ENCODE assay signal across 8 cellular contexts in genomic region chr7:3095046-3095445, GRCh38. TPM values are rescaled to one million over a fixed set of nuclear protein-coding genes. Genes with fewer than 3 reads are reported as not detected.
DNase-seq lines count a peak whose midpoint lies in the region; ATAC-seq and TF ChIP-seq lines count a peak whose summit lies in the region.

No MANE protein-coding gene starts in this region.

- CTCF ChIA-PET in activated CD8-positive, alpha-beta T cell treated with anti-CD3 and anti-CD28 coated beads, Interleukin-2, amount 10 ng/mL, durations not matched to agents 7 days and 5 days (lab: Charles Lee): interaction anchor here (1.1 to 7.6 kb wide), 6 partner anchors 11 to 52 kb away, joined by 3 to 169 read pairs (median 6); partner anchors contain the start of gene CARD11

- no peaks in the 10 kb centered on the region for H3K4me1 ChIP-seq in mucosa of descending colon (ENCODE audit: low read depth)

- ATAC-seq in GM18498 (IDR thresholded peaks at IDR 0.05; ENCODE audit: unreplicated experiment) (peak; percentile 70), HG03432 (IDR thresholded peaks at IDR 0.05; ENCODE audit: unreplicated experiment) (peak; percentile 62), mucosa of descending colon (peak; percentile 67), HG03108 (IDR thresholded peaks at IDR 0.05; ENCODE audit: unreplicated experiment) (no peak), esophagus mucosa (no peak)
- ATAC-seq in activated CD8-positive, alpha-beta T cell treated with anti-CD3 and anti-CD28 coated beads, Interleukin-2, amount 10 ng/mL, durations not matched to agents 7 days and 5 days: peak; percentile 65

- H3K27ac Mint-ChIP-seq in activated CD8-positive, alpha-beta T cell treated with anti-CD3 and anti-CD28 coated beads, Interleukin-2, amount 10 ng/mL, durations not matched to agents 7 days and 5 days: peak overlapping the region; percentile 98

- H3K4me3 ChIP-seq in mucosa of descending colon (no peak overlapping the region), coronary artery (no peak overlapping the region)

- no peaks in the 10 kb centered on the region for H3K36me3 ChIP-seq in mucosa of descending colon (ENCODE audit: low read depth)

- POLR2A ChIA-PET in activated CD8-positive, alpha-beta T cell treated with anti-CD3 and anti-CD28 coated beads, Interleukin-2, amount 10 ng/mL, durations not matched to agents 7 days and 5 days (lab: Charles Lee): interaction anchor here (0.9 to 1.8 kb wide), 5 partner anchors 9 to 53 kb away, joined by 3 to 11 read pairs (median 6); no protein-coding TSS in a partner anchor

- peak overlapping the region in 1 of 2 donors; percentile 64 for H3K27ac ChIP-seq in coronary artery

- peak; percentile 69 for DNase-seq in activated CD8-positive, alpha-beta T cell treated with anti-CD3 and anti-CD28 coated beads, Interleukin-2, amount 10 ng/mL, durations not matched to agents 7 days and 5 days
- DNase-seq in mucosa of descending colon: peak in 1 of 3 donors; percentile 33
- DNase-seq in coronary artery (ENCODE audit: low spot score): no peak
- no peak for DNase-seq in HUDEP-2 (lab: John Stamatoyannopoulos, UW; ENCODE audit: unreplicated experiment in 76 of 76)

- intact Hi-C loops in mucosa of descending colon (cut with DNase I, micrococcal nuclease): no loop called here

- H3K4me1 Mint-ChIP-seq in activated CD8-positive, alpha-beta T cell treated with anti-CD3 and anti-CD28 coated beads, Interleukin-2, amount 10 ng/mL, durations not matched to agents 7 days and 5 days (ENCODE audit: low read depth): peaks cover 67% of the 10 kb centered on the region

- TF ChIP-seq CTCF in mucosa of descending colon (IDR thresholded peaks at IDR 0.05): no peak
- no peak for TF ChIP-seq CTCF in coronary artery (IDR thresholded peaks at IDR 0.05)

- peaks cover 26% of the 10 kb centered on the region for H3K36me3 Mint-ChIP-seq in activated CD8-positive, alpha-beta T cell treated with anti-CD3 and anti-CD28 coated beads, Interleukin-2, amount 10 ng/mL, durations not matched to agents 7 days and 5 days (ENCODE audit: low read depth)

- H3K27me3 Mint-ChIP-seq in activated CD8-positive, alpha-beta T cell treated with anti-CD3 and anti-CD28 coated beads, Interleukin-2, amount 10 ng/mL, durations not matched to agents 7 days and 5 days (ENCODE audit: low read depth): no peaks in the 10 kb centered on the region

- no peaks in the 10 kb centered on the region for H3K9me3 ChIP-seq in mucosa of descending colon

- peak overlapping the region; percentile 67 for H3K4me3 Mint-ChIP-seq in activated CD8-positive, alpha-beta T cell treated with anti-CD3 and anti-CD28 coated beads, Interleukin-2, amount 10 ng/mL, durations not matched to agents 7 days and 5 days

- H3K9me3 Mint-ChIP-seq in activated CD8-positive, alpha-beta T cell treated with anti-CD3 and anti-CD28 coated beads, Interleukin-2, amount 10 ng/mL, durations not matched to agents 7 days and 5 days (ENCODE audit: insufficient read depth): no peaks in the 10 kb centered on the region

RNA-seq across cellular contexts. Expression of gene CARD11, which starts 51.4 kb away (rescaled TPM):
- 100 to 1,000 TPM; 178 TPM for total RNA-seq in activated CD8-positive, alpha-beta T cell treated with anti-CD3 and anti-CD28 coated beads, Interleukin-2, amount 10 ng/mL, durations not matched to agents 7 days and 5 days
- 1 to 10 TPM; 1.6 to 3.2 (median 3.2) TPM for total RNA-seq in mucosa of descending colon
- total RNA-seq in esophagus mucosa: 0.80 TPM

Comparison
In these comparisons a context has a peak if more than half of its experiments do, and no peak if none do; other contexts are left out.
1. ATAC-seq: peak in GM18498 (single experiment), HG03432 (single experiment), activated CD8-positive, alpha-beta T cell treated with anti-CD3 and anti-CD28 coated beads, Interleukin-2, amount 10 ng/mL, durations not matched to agents 7 days and 5 days (single experiment) and mucosa of descending colon (single experiment); none in HG03108 (single experiment) and esophagus mucosa (single experiment).
2. RNA of gene CARD11, which starts 51.4 kb away (total RNA-seq): 178 TPM in activated CD8-positive, alpha-beta T cell treated with anti-CD3 and anti-CD28 coated beads, Interleukin-2, amount 10 ng/mL, durations not matched to agents 7 days and 5 days; 1.6 to 3.2 TPM in mucosa of descending colon and 0.80 TPM in esophagus mucosa (single experiment); every median in the first group is over 10 times any median in the second.